24 cellular contexts compared by ENCODE assay signal in the genomic region with DNA sequence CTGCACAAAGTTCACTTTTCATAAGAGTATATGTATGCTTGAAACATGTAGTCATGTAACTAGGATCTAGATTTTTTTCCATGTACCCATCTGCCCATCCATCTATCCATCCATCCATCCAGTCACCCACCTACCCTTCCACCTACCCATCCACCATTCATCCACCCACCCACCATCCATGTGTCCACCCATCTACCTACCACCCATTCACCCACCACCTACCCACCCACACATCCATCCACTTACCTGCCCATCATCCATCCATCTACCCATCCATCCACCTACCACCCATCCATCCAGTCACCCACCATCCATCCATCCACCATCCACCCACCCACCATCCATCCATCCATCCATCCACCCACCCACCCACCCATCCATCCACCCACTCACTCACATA.
"Had no signal": no experiment of that assay in that cellular context is flagged by ENCODE, and none has a peak within 500 bp of the region (broad histone marks: within the 10 kb centered on the region; RNA-seq: fewer than 3 reads in every experiment).

No MANE protein-coding gene starts in this region.

- H3K27ac ChIP-seq: neutrophil, pancreas, psoas muscle, right lobe of liver, sigmoid colon, stomach, thoracic aorta, thyroid gland, tibial nerve, upper lobe of left lung had no signal

- H3K27me3 ChIP-seq: neutrophil, pancreas, right lobe of liver, sigmoid colon, thyroid gland, tibial nerve, upper lobe of left lung had no signal

- DNase-seq: naive thymus-derived CD8-positive, alpha-beta T cell; nephron progenitor cell; nucleus accumbens; pancreas; psoas muscle; right cardiac atrium; right lobe of liver; sigmoid colon; small intestine; stimulated activated CD4-positive, alpha-beta T cell treated with anti-CD3 and anti-CD28 coated beads, Interleukin-15, amount 100 ng/mL, for 24 hours; stimulated activated CD4-positive, alpha-beta T cell treated with anti-CD3 and anti-CD28 coated beads, Interleukin-2, amount 100 ng/mL, for 24 hours; stimulated activated CD4-positive, alpha-beta T cell treated with anti-CD3 and anti-CD28 coated beads, Interleukin-2, amount 100 ng/mL, for 48 hours; stimulated activated CD4-positive, alpha-beta T cell treated with anti-CD3 and anti-CD28 coated beads, Interleukin-4, amount 100 ng/mL, for 24 hours; stimulated activated naive B cell treated with anti-CD40 and anti-IgM and Interleukin-4, amounts not matched to agents 10 μg/mL and 1 μg/mL and 100 μg/mL, for 72 hours; stimulated activated naive CD4-positive, alpha-beta T cell treated with Interleukin-2 at 50 U/mL for 16 hours; stomach; thyroid gland; trophoblast cell; upper lobe of left lung had no signal

- H3K4me1 ChIP-seq: pancreas, psoas muscle, sigmoid colon, stomach, thyroid gland, tibial nerve, upper lobe of left lung had no signal

- H3K9me3 ChIP-seq: neutrophil, pancreas, right lobe of liver, thyroid gland had no signal

- ATAC-seq: naive thymus-derived CD8-positive, alpha-beta T cell; natural killer cell treated with Interleukin-12 subunit alpha and Interleukin-12 subunit beta and Interleukin-15 and Interleukin-18, amount 100 ng/mL, for 72 hours; pancreas; psoas muscle; right cardiac atrium; right lobe of liver; stimulated activated effector memory CD8-positive, alpha-beta T cell treated with anti-CD3 and anti-CD28 coated beads, Interleukin-12 subunit alpha, Interleukin-12 subunit beta, amount 100 ng/mL, for 72 hours; stimulated activated naive B cell treated with anti-CD40 and anti-IgM and Interleukin-4, amounts not matched to agents 10 μg/mL and 1 μg/mL and 100 μg/mL, for 72 hours had no signal

- H3K4me3 ChIP-seq: pancreas, psoas muscle, right lobe of liver, sigmoid colon, stomach, thoracic aorta, thyroid gland, tibial nerve, upper lobe of left lung had no signal

- H3K36me3 ChIP-seq: neutrophil, pancreas, right lobe of liver, sigmoid colon, stomach, thoracic aorta, thyroid gland, upper lobe of left lung had no signal
